Comparison of ENCODE assay signal across 20 cellular contexts in genomic region chrX:7993873-7994272, GRCh38.
"Had no signal": no experiment of that assay in that cellular context is flagged by ENCODE, and none has a peak within 500 bp of the region (broad histone marks: within the 10 kb centered on the region; RNA-seq: fewer than 3 reads in every experiment).

No MANE protein-coding gene starts in this region.

- DNase-seq: dermis blood vessel endothelial cell; effector memory CD4-positive, alpha-beta T cell; erythroblast; esophagus squamous epithelium; gastrocnemius medialis; head of caudate nucleus; left ventricle myocardium superior; lower lobe of right lung; naive thymus-derived CD8-positive, alpha-beta T cell; stimulated activated CD4-positive, alpha-beta T cell treated with anti-CD3 and anti-CD28 coated beads, Interleukin-4, amount 100 ng/mL, for 4 hours; stimulated activated naive CD8-positive, alpha-beta T cell treated with anti-CD3 and anti-CD28 coated beads, Interleukin-15, Interleukin-2, amounts not matched to agents 100 U/mL and 50 U/mL, for 24 hours; substantia nigra; testis; tibial artery had no signal

- H3K9me3 ChIP-seq: esophagus squamous epithelium, gastrocnemius medialis, lower lobe of right lung, testis had no signal

- ATAC-seq: gastrocnemius medialis; left ventricle myocardium superior; lower lobe of right lung; naive thymus-derived CD8-positive, alpha-beta T cell; sciatic nerve; stimulated activated memory B cell treated with anti-CD40 and anti-IgM and Interleukin-4, amounts not matched to agents 10 μg/mL and 1 μg/mL and 100 μg/mL, for 72 hours; stimulated activated naive CD8-positive, alpha-beta T cell treated with anti-CD3 and anti-CD28 coated beads, Interleukin-15, Interleukin-2, amounts not matched to agents 100 U/mL and 50 U/mL, for 24 hours had no signal

- FAIRE-seq: endothelial cell of umbilical vein, keratinocyte had no signal

- H3K9ac ChIP-seq: parathyroid adenoma had no signal

- H3K79me2 ChIP-seq: parathyroid adenoma had no signal

- H3K4me3 ChIP-seq: coronary artery, esophagus squamous epithelium, gastrocnemius medialis, lower lobe of right lung, testis, tibial artery had no signal

- H2AFZ ChIP-seq: parathyroid adenoma had no signal

- H3K4me1 ChIP-seq: esophagus squamous epithelium, gastrocnemius medialis, lower lobe of right lung, parathyroid adenoma, testis, tibial artery had no signal

- H3K36me3 ChIP-seq: esophagus squamous epithelium, gastrocnemius medialis, lower lobe of right lung, tibial artery had no signal

- H3K27me3 ChIP-seq: esophagus squamous epithelium, gastrocnemius medialis, testis, tibial artery had no signal

- H3K27ac ChIP-seq: coronary artery, esophagus squamous epithelium, gastrocnemius medialis, lower lobe of right lung, parathyroid adenoma, testis, tibial artery had no signal
